2 cellular contexts compared by ENCODE assay signal in the genomic region with DNA sequence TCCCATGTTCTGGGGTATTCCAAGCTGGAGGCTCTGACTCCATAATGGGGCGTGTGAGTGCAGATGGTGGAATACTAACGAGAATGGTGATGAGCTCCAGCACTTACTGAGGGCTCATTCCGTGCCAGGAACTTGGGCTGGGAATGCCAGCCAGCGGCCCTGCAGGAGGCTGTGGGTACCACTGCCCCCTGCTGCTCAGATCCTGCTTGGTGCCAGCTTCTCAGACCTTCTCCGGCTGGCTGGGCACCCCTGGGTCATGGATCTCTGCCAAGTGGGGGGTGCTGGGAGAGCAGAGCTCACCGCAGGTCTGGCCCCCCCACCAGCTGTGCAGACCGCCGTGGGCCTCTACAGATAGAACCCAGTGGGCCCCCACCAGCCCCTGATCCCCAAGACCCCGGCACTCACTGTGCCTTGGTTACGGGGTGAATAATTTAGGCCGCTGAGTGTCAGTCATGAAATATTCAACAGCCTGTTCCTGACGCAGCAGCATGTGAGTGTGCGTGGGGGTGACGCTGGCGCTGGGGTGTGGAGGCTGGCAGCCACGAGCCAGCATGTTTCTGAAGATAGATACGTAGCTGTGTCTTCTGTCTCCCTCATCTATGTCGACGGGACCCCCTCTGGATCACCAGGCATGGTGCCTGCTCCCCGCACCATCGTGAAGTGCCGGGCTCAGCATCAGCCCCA.
DNase-seq lines count a peak whose midpoint lies in the region.

No MANE protein-coding gene starts in this region.

- peak; percentile 69 for DNase-seq in Ammon's horn (ENCODE audit: low spot score)
- peak; percentile 76 for DNase-seq in astrocyte of the hippocampus (ENCODE audit: low read depth, low spot score)
